ENCODE assay signal across 1 cellular context in the genomic region with DNA sequence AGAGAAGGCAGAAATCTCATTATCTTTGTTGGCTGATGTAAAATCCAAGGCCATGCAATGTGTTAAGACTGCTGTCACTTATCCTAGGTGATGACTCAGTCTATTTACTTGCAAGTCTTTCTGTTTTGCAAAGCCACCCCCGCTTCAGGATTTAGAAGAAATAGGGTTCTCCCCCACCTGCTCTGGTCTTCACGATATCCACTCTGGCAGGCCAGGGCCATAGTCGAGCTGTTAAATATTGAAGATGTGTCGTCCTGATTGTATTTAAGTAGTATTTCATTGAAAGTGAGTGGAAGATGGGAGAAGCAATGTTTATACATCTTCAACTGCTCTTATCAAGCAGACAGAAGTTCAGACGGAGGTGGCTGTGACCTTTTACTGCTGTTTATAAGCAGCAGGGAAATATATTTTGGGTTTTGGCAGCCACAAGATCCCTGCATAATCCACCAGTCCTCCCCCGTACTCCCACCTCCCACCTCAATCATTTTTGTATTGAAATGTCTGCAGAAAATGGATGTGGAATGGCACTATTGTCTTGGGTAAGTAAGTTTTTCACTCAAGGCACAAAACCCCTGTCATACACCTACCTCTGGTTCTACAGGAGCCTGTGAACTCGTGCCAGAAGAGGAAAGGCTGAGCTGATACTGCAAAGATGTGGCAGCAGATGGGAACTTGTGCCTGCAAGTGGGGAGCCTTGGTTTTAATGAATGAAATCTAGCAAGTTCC.
TF ChIP-seq lines count a peak whose summit lies in the region.

No MANE protein-coding gene starts in this region.

TF ChIP-seq in K562, 482 proteins besides CTCF, POLR2A, EP300 and RAD21 (continued from another document and continues in another):
- TF ChIP-seq, protein P1, sequence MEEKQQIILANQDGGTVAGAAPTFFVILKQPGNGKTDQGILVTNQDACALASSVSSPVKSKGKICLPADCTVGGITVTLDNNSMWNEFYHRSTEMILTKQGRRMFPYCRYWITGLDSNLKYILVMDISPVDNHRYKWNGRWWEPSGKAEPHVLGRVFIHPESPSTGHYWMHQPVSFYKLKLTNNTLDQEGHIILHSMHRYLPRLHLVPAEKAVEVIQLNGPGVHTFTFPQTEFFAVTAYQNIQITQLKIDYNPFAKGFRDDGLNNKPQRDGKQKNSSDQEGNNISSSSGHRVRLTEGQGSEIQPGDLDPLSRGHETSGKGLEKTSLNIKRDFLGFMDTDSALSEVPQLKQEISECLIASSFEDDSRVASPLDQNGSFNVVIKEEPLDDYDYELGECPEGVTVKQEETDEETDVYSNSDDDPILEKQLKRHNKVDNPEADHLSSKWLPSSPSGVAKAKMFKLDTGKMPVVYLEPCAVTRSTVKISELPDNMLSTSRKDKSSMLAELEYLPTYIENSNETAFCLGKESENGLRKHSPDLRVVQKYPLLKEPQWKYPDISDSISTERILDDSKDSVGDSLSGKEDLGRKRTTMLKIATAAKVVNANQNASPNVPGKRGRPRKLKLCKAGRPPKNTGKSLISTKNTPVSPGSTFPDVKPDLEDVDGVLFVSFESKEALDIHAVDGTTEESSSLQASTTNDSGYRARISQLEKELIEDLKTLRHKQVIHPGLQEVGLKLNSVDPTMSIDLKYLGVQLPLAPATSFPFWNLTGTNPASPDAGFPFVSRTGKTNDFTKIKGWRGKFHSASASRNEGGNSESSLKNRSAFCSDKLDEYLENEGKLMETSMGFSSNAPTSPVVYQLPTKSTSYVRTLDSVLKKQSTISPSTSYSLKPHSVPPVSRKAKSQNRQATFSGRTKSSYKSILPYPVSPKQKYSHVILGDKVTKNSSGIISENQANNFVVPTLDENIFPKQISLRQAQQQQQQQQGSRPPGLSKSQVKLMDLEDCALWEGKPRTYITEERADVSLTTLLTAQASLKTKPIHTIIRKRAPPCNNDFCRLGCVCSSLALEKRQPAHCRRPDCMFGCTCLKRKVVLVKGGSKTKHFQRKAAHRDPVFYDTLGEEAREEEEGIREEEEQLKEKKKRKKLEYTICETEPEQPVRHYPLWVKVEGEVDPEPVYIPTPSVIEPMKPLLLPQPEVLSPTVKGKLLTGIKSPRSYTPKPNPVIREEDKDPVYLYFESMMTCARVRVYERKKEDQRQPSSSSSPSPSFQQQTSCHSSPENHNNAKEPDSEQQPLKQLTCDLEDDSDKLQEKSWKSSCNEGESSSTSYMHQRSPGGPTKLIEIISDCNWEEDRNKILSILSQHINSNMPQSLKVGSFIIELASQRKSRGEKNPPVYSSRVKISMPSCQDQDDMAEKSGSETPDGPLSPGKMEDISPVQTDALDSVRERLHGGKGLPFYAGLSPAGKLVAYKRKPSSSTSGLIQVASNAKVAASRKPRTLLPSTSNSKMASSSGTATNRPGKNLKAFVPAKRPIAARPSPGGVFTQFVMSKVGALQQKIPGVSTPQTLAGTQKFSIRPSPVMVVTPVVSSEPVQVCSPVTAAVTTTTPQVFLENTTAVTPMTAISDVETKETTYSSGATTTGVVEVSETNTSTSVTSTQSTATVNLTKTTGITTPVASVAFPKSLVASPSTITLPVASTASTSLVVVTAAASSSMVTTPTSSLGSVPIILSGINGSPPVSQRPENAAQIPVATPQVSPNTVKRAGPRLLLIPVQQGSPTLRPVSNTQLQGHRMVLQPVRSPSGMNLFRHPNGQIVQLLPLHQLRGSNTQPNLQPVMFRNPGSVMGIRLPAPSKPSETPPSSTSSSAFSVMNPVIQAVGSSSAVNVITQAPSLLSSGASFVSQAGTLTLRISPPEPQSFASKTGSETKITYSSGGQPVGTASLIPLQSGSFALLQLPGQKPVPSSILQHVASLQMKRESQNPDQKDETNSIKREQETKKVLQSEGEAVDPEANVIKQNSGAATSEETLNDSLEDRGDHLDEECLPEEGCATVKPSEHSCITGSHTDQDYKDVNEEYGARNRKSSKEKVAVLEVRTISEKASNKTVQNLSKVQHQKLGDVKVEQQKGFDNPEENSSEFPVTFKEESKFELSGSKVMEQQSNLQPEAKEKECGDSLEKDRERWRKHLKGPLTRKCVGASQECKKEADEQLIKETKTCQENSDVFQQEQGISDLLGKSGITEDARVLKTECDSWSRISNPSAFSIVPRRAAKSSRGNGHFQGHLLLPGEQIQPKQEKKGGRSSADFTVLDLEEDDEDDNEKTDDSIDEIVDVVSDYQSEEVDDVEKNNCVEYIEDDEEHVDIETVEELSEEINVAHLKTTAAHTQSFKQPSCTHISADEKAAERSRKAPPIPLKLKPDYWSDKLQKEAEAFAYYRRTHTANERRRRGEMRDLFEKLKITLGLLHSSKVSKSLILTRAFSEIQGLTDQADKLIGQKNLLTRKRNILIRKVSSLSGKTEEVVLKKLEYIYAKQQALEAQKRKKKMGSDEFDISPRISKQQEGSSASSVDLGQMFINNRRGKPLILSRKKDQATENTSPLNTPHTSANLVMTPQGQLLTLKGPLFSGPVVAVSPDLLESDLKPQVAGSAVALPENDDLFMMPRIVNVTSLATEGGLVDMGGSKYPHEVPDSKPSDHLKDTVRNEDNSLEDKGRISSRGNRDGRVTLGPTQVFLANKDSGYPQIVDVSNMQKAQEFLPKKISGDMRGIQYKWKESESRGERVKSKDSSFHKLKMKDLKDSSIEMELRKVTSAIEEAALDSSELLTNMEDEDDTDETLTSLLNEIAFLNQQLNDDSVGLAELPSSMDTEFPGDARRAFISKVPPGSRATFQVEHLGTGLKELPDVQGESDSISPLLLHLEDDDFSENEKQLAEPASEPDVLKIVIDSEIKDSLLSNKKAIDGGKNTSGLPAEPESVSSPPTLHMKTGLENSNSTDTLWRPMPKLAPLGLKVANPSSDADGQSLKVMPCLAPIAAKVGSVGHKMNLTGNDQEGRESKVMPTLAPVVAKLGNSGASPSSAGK (IDR thresholded peaks at IDR 0.05), result peak; percentile 47
- TF ChIP-seq PHB2 (IDR thresholded peaks at IDR 0.05; ENCODE audit: low read depth), result peak; percentile 50; the same call in 1 of the 2 replicates
- TF ChIP-seq RBBP5 (IDR thresholded peaks at IDR 0.05; ENCODE audit: borderline replicate concordance, insufficient read depth, low read length, poor library complexity, severe bottlenecking), result no peak
- TF ChIP-seq, protein P2, sequence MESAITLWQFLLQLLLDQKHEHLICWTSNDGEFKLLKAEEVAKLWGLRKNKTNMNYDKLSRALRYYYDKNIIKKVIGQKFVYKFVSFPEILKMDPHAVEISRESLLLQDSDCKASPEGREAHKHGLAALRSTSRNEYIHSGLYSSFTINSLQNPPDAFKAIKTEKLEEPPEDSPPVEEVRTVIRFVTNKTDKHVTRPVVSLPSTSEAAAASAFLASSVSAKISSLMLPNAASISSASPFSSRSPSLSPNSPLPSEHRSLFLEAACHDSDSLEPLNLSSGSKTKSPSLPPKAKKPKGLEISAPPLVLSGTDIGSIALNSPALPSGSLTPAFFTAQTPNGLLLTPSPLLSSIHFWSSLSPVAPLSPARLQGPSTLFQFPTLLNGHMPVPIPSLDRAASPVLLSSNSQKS (CRISPR knock-in tag; IDR thresholded peaks at IDR 0.05), result no peak
- peak; percentile 33; the same call in 1 of the 2 replicates for TF ChIP-seq TCF7 (IDR thresholded peaks at IDR 0.05; ENCODE audit: borderline replicate concordance)
- no peak for TF ChIP-seq SIN3A (IDR thresholded peaks at IDR 0.05; ENCODE audit: borderline replicate concordance in 2 of 2, control insufficient read depth in 1 of 2, low read depth in 2 of 2, low read length in 2 of 2)
- TF ChIP-seq, protein P3, sequence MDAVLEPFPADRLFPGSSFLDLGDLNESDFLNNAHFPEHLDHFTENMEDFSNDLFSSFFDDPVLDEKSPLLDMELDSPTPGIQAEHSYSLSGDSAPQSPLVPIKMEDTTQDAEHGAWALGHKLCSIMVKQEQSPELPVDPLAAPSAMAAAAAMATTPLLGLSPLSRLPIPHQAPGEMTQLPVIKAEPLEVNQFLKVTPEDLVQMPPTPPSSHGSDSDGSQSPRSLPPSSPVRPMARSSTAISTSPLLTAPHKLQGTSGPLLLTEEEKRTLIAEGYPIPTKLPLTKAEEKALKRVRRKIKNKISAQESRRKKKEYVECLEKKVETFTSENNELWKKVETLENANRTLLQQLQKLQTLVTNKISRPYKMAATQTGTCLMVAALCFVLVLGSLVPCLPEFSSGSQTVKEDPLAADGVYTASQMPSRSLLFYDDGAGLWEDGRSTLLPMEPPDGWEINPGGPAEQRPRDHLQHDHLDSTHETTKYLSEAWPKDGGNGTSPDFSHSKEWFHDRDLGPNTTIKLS (IDR thresholded peaks at IDR 0.05; ENCODE audit: borderline replicate concordance, low read depth), result peak; percentile 51; the same call in 1 of the 2 replicates
- TF ChIP-seq CSDE1 (IDR thresholded peaks at IDR 0.05), result no peak
- TF ChIP-seq DMBX1 (CRISPR knock-in tag; IDR thresholded peaks at IDR 0.05; ENCODE audit: borderline replicate concordance), result peak; percentile 54; the same call in 1 of the 2 replicates
- peak; percentile 40; the same call in 1 of the 2 replicates for TF ChIP-seq SMARCA5 (IDR thresholded peaks at IDR 0.05)
- peak; percentile 81 for TF ChIP-seq ATF7 (IDR thresholded peaks at IDR 0.05)
- TF ChIP-seq, protein P4, sequence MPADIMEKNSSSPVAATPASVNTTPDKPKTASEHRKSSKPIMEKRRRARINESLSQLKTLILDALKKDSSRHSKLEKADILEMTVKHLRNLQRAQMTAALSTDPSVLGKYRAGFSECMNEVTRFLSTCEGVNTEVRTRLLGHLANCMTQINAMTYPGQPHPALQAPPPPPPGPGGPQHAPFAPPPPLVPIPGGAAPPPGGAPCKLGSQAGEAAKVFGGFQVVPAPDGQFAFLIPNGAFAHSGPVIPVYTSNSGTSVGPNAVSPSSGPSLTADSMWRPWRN (IDR thresholded peaks at IDR 0.05; ENCODE audit: low read depth), result peak; percentile 70
- peak; percentile 82 for TF ChIP-seq NFE2 (IDR thresholded peaks at IDR 0.05; ENCODE audit: low read depth)
- 0 out of 2 replicates have a peak, but pooled peaks have one; percentile 27 for TF ChIP-seq ZNF24 (IDR thresholded peaks at IDR 0.05)
- peak; percentile 86 for TF ChIP-seq MEIS2 (IDR thresholded peaks at IDR 0.05; ENCODE audit: partially characterized antibody)
- TF ChIP-seq NCOA1 (IDR thresholded peaks at IDR 0.05; ENCODE audit: low read depth), result peak; percentile 79; the same call in 1 of the 2 replicates
- TF ChIP-seq EP400 (IDR thresholded peaks at IDR 0.05), result peak; percentile 59
- TF ChIP-seq, protein P5, sequence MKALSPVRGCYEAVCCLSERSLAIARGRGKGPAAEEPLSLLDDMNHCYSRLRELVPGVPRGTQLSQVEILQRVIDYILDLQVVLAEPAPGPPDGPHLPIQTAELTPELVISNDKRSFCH (CRISPR knock-in tag; IDR thresholded peaks at IDR 0.05), result no peak
- TF ChIP-seq, protein P5 (tag; IDR thresholded peaks at IDR 0.05), result peak; percentile 99
- peak in 1 of 2 experiments; percentile 85; a peak in 2 of 4 replicates for TF ChIP-seq ARNT (IDR thresholded peaks at IDR 0.05)
- TF ChIP-seq SMARCC2 (IDR thresholded peaks at IDR 0.05; ENCODE audit: low read depth), result peak; percentile 93
- peak; percentile 23 to 31; a peak in 2 of 4 replicates for TF ChIP-seq NRF1 (conservative IDR thresholded peaks at IDR 0.05 in 1 of 2, IDR thresholded peaks at IDR 0.05 in 1 of 2)
- peak; percentile 53; the same call in 1 of the 2 replicates for TF ChIP-seq CC2D1A (IDR thresholded peaks at IDR 0.05)
- TF ChIP-seq NEUROD1 (IDR thresholded peaks at IDR 0.05; ENCODE audit: borderline replicate concordance, low read depth, low read length, partially characterized antibody), result peak; percentile 77
- TF ChIP-seq, protein P6, sequence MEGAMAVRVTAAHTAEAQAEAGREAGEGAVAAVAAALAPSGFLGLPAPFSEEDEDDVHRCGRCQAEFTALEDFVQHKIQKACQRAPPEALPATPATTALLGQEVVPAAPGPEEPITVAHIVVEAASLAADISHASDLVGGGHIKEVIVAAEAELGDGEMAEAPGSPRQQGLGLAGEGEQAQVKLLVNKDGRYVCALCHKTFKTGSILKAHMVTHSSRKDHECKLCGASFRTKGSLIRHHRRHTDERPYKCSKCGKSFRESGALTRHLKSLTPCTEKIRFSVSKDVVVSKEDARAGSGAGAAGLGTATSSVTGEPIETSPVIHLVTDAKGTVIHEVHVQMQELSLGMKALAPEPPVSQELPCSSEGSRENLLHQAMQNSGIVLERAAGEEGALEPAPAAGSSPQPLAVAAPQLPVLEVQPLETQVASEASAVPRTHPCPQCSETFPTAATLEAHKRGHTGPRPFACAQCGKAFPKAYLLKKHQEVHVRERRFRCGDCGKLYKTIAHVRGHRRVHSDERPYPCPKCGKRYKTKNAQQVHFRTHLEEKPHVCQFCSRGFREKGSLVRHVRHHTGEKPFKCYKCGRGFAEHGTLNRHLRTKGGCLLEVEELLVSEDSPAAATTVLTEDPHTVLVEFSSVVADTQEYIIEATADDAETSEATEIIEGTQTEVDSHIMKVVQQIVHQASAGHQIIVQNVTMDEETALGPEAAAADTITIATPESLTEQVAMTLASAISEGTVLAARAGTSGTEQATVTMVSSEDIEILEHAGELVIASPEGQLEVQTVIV (CRISPR knock-in tag; IDR thresholded peaks at IDR 0.05; ENCODE audit: borderline replicate concordance), result no peak
- peak; percentile 92 for TF ChIP-seq SMAD4 (CRISPR knock-in tag; conservative IDR thresholded peaks at IDR 0.05)
- TF ChIP-seq, protein P7, sequence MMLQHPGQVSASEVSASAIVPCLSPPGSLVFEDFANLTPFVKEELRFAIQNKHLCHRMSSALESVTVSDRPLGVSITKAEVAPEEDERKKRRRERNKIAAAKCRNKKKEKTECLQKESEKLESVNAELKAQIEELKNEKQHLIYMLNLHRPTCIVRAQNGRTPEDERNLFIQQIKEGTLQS (IDR thresholded peaks at IDR 0.05), result peak; percentile 98
- TF ChIP-seq, protein P7 (CRISPR knock-in tag; conservative IDR thresholded peaks at IDR 0.05), result 0 out of 2 replicates have a peak, but pooled peaks have one; percentile 71
- TF ChIP-seq POLR2G (IDR thresholded peaks at IDR 0.05; ENCODE audit: low read depth, low read length), result no peak
- peak in 1 of 2 experiments; percentile 15; a peak in 1 of 4 replicates for TF ChIP-seq MAZ (CRISPR knock-in tag; conservative IDR thresholded peaks at IDR 0.05 in 1 of 2, IDR thresholded peaks at IDR 0.05 in 1 of 2)
- TF ChIP-seq, protein P8, sequence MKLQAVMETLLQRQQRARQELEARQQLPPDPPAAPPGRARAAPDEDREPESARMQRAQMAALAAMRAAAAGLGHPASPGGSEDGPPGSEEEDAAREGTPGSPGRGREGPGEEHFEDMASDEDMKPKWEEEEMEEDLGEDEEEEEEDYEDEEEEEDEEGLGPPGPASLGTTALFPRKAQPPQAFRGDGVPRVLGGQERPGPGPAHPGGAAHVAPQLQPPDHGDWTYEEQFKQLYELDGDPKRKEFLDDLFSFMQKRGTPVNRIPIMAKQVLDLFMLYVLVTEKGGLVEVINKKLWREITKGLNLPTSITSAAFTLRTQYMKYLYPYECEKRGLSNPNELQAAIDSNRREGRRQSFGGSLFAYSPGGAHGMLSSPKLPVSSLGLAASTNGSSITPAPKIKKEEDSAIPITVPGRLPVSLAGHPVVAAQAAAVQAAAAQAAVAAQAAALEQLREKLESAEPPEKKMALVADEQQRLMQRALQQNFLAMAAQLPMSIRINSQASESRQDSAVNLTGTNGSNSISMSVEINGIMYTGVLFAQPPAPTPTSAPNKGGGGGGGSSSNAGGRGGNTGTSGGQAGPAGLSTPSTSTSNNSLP (IDR thresholded peaks at IDR 0.05; ENCODE audit: borderline replicate concordance, low read depth, low read length), result peak; percentile 69; the same call in 1 of the 2 replicates
- TF ChIP-seq ZNF133 (CRISPR knock-in tag; IDR thresholded peaks at IDR 0.05), result no peak
- TF ChIP-seq BHLHE40 (IDR thresholded peaks at IDR 0.05; ENCODE audit: low read length), result peak; percentile 43
- TF ChIP-seq ZNF184 (CRISPR knock-in tag; IDR thresholded peaks at IDR 0.05), result no peak
- TF ChIP-seq TRIM24 (IDR thresholded peaks at IDR 0.05), result peak; percentile 84 to 89
- TF ChIP-seq GATAD2B (IDR thresholded peaks at IDR 0.05; ENCODE audit: borderline replicate concordance), result 0 out of 2 replicates have a peak, but pooled peaks have one; percentile 46
